ENCODE assay signal across 23 cellular contexts in genomic region chr21:32136546-32136945, GRCh38.
DNase-seq lines count a peak whose midpoint lies in the region; TF ChIP-seq lines count a peak whose summit lies in the region.
"Had no signal": no experiment of that assay in that cellular context is flagged by ENCODE, and none has a peak within 500 bp of the region (broad histone marks: within the 10 kb centered on the region; RNA-seq: fewer than 3 reads in every experiment).

No MANE protein-coding gene starts in this region.

- no peak overlapping the region for H3K4me3 ChIP-seq in breast epithelium
- H3K4me3 ChIP-seq: lung, sigmoid colon, transverse colon had no signal

- H3K9me3 Mint-ChIP-seq in MCF 10A (ENCODE audit: unreplicated experiment), result peaks cover 12% of the 10 kb centered on the region
- H3K9me3 Mint-ChIP-seq: activated naive CD4-positive, alpha-beta T cell treated with anti-CD3 and anti-CD28 coated beads, Interleukin-2, amount 50 U/mL, for 24 hours; natural killer cell had no signal

- no peaks in the 10 kb centered on the region for H3K27me3 Mint-ChIP-seq in MCF 10A (ENCODE audit: insufficient read depth, unreplicated experiment)
- H3K27me3 Mint-ChIP-seq: activated CD4-positive, alpha-beta T cell treated with anti-CD3 and anti-CD28 coated beads, Interleukin-2, amount 10 ng/mL, durations not matched to agents 24 days and 14 days; activated naive CD4-positive, alpha-beta T cell treated with anti-CD3 and anti-CD28 coated beads, Interleukin-2, amount 50 U/mL, for 24 hours had no signal

- no peaks in the 10 kb centered on the region for H3K27me3 ChIP-seq in breast epithelium
- H3K27me3 ChIP-seq: sigmoid colon, transverse colon had no signal

- peaks cover 45% of the 10 kb centered on the region for H3K4me1 Mint-ChIP-seq in MCF 10A (ENCODE audit: insufficient read depth, unreplicated experiment)
- H3K4me1 Mint-ChIP-seq: activated CD4-positive, alpha-beta T cell treated with anti-CD3 and anti-CD28 coated beads, Interleukin-2, amount 10 ng/mL, durations not matched to agents 24 days and 14 days; activated naive CD4-positive, alpha-beta T cell treated with anti-CD3 and anti-CD28 coated beads, Interleukin-2, amount 50 U/mL, for 24 hours; natural killer cell had no signal

- H3K27ac ChIP-seq in breast epithelium, result no peak overlapping the region
- H3K27ac ChIP-seq: C4-2B, sigmoid colon, transverse colon had no signal

- DNase-seq in MCF 10A (ENCODE audit: unreplicated experiment), result peak; percentile 85
- DNase-seq in breast epithelium (ENCODE audit: low spot score in 2 of 2), result no peak
- DNase-seq in NCI-H446 treated with DMSO at 0.1 percent for 48 hours (lab: John Stamatoyannopoulos, UW), result peak; percentile 27
- peak; percentile 32 for DNase-seq in astrocyte of the hippocampus (ENCODE audit: low read depth, low spot score)
- no peak for DNase-seq in NCI-H2171 (lab: John Stamatoyannopoulos, UW)
- no peak for DNase-seq in stimulated activated CD8-positive, alpha-beta memory T cell treated with anti-CD3 and anti-CD28 coated beads, Interleukin-4, amount 100 ng/mL, for 48 hours
- DNase-seq in stimulated activated CD4-positive, alpha-beta T cell treated with anti-CD3 and anti-CD28 coated beads, Interleukin-15, amount 100 ng/mL, for 24 hours, result no peak
- no peak for DNase-seq in RPMI8226
- DNase-seq: activated CD4-positive, alpha-beta T cell treated with anti-CD3 and anti-CD28 coated beads, Interleukin-2, amount 10 ng/mL, durations not matched to agents 24 days and 14 days; amniotic stem cell; Caco-2; KG1; left cardiac atrium; natural killer cell; NCI-H2171 treated with DMSO at 0.1 percent for 48 hours; sigmoid colon; stimulated activated CD4-positive, alpha-beta T cell treated with anti-CD3 and anti-CD28 coated beads, Interleukin-4, amount 100 ng/mL, for 24 hours; T1000; transverse colon had no signal

- peaks cover 0 to 5% of the 10 kb centered on the region in 2 donors for H3K9me3 ChIP-seq in breast epithelium
- H3K9me3 ChIP-seq: transverse colon had no signal

- H3K36me3 Mint-ChIP-seq in MCF 10A (ENCODE audit: insufficient read depth, unreplicated experiment), result no peaks in the 10 kb centered on the region
- H3K36me3 Mint-ChIP-seq: activated naive CD4-positive, alpha-beta T cell treated with anti-CD3 and anti-CD28 coated beads, Interleukin-2, amount 50 U/mL, for 24 hours; natural killer cell had no signal

- H3K4me3 Mint-ChIP-seq in MCF 10A (ENCODE audit: unreplicated experiment), result no peak overlapping the region
- H3K4me3 Mint-ChIP-seq: activated CD4-positive, alpha-beta T cell treated with anti-CD3 and anti-CD28 coated beads, Interleukin-2, amount 10 ng/mL, durations not matched to agents 24 days and 14 days; activated naive CD4-positive, alpha-beta T cell treated with anti-CD3 and anti-CD28 coated beads, Interleukin-2, amount 50 U/mL, for 24 hours; H9; natural killer cell had no signal

- no peaks in the 10 kb centered on the region for H3K4me1 ChIP-seq in breast epithelium
- H3K4me1 ChIP-seq: Caco-2, transverse colon had no signal

- CTCF ChIA-PET in MCF 10A (lab: Yijun Ruan, JAX), result interaction anchor here (0.6 kb wide), 1 partner anchor 185 kb away, joined by 3 read pairs; no protein-coding TSS in a partner anchor

- H3K36me3 ChIP-seq in breast epithelium, result no peaks in the 10 kb centered on the region
- H3K36me3 ChIP-seq: sigmoid colon, transverse colon had no signal

- TF ChIP-seq POLR2A in breast epithelium (IDR thresholded peaks at IDR 0.05), result no peak

- no peak for TF ChIP-seq CTCF in MCF 10A (IDR thresholded peaks at IDR 0.05; ENCODE audit: unreplicated experiment)
- no peak for TF ChIP-seq CTCF in breast epithelium (IDR thresholded peaks at IDR 0.05)

- POLR2A ChIA-PET in MCF 10A (lab: Yijun Ruan, JAX), result interaction anchor here (1.3 kb wide), 1 partner anchor 25 kb away, joined by 3 read pairs; no protein-coding TSS in a partner anchor

- BruUV-seq in MCF 10A (replicated peaks; lab: Mats Ljungman, UMichigan), result no TSS peak

- intact Hi-C loops in MCF 10A (cut with micrococcal nuclease) (loop anchor here (5.0 to 10.0 kb wide), 2 partner anchors 118 to 349 kb away; no protein-coding TSS in a partner anchor), breast epithelium (cut with DNase I; ENCODE audit: low total_unique reads) (loop anchor here (10.0 kb wide), 1 partner anchor 812 kb away; no protein-coding TSS in a partner anchor)

- peak overlapping the region; percentile 49 for H3K27ac Mint-ChIP-seq in MCF 10A (ENCODE audit: low read depth, unreplicated experiment)
- H3K27ac Mint-ChIP-seq: activated CD4-positive, alpha-beta T cell treated with anti-CD3 and anti-CD28 coated beads, Interleukin-2, amount 10 ng/mL, durations not matched to agents 24 days and 14 days; activated naive CD4-positive, alpha-beta T cell treated with anti-CD3 and anti-CD28 coated beads, Interleukin-2, amount 50 U/mL, for 24 hours; H9; natural killer cell had no signal

Comparison
In these comparisons a context has a peak if more than half of its experiments do, and no peak if none do; other contexts are left out.
1. DNase-seq: peak in MCF 10A (single experiment), NCI-H446 treated with DMSO at 0.1 percent for 48 hours (single experiment) and astrocyte of the hippocampus (single experiment); none in breast epithelium (0 of 2), NCI-H2171 (single experiment), stimulated activated CD8-positive, alpha-beta memory T cell treated with anti-CD3 and anti-CD28 coated beads, Interleukin-4, amount 100 ng/mL, for 48 hours (single experiment), stimulated activated CD4-positive, alpha-beta T cell treated with anti-CD3 and anti-CD28 coated beads, Interleukin-15, amount 100 ng/mL, for 24 hours (single experiment) and RPMI8226 (single experiment).